8 cellular contexts compared by ENCODE assay signal in genomic region chr10:118721005-118721876, GRCh38. TPM values are rescaled to one million over a fixed set of nuclear protein-coding genes. Genes with fewer than 3 reads are reported as not detected.
DNase-seq lines count a peak whose midpoint lies in the region; ATAC-seq and TF ChIP-seq lines count a peak whose summit lies in the region.

No MANE protein-coding gene starts in this region.

- H3K4me3 Mint-ChIP-seq in activated naive CD4-positive, alpha-beta T cell treated with anti-CD3 and anti-CD28 coated beads, Interleukin-2, amount 10 ng/mL, durations not matched to agents 7 days and 5 days, result no peak overlapping the region

- H3K4me1 Mint-ChIP-seq in activated naive CD4-positive, alpha-beta T cell treated with anti-CD3 and anti-CD28 coated beads, Interleukin-2, amount 10 ng/mL, durations not matched to agents 7 days and 5 days, result peaks cover 19% of the 10 kb centered on the region

- H4K20me1 ChIP-seq in PC-9 (ENCODE audit: insufficient read depth), result peaks cover 21% of the 10 kb centered on the region; the same call in 1 of the 2 replicates

- H3K27me3 Mint-ChIP-seq in activated naive CD4-positive, alpha-beta T cell treated with anti-CD3 and anti-CD28 coated beads, Interleukin-2, amount 10 ng/mL, durations not matched to agents 7 days and 5 days, result no peaks in the 10 kb centered on the region

- peaks cover 23% of the 10 kb centered on the region; the same call in 1 of the 2 replicates for H3F3A ChIP-seq in PC-9 (ENCODE audit: insufficient read depth, low read depth)

- H3K36me3 Mint-ChIP-seq in activated naive CD4-positive, alpha-beta T cell treated with anti-CD3 and anti-CD28 coated beads, Interleukin-2, amount 10 ng/mL, durations not matched to agents 7 days and 5 days, result no peaks in the 10 kb centered on the region

- ATAC-seq in heart right ventricle (peak in 2 of 8 donors; percentile 52 to 71), HG02852 (IDR thresholded peaks at IDR 0.05; ENCODE audit: unreplicated experiment) (no peak), HG02588 (IDR thresholded peaks at IDR 0.05; ENCODE audit: unreplicated experiment) (no peak)

- H3K36me3 ChIP-seq in HEK293 (ENCODE audit: control insufficient read depth in 2 of 2, insufficient read depth in 1 of 2, low read length in 2 of 2) (no peaks in the 10 kb centered on the region; a peak in 1 of 3 replicates), PC-9 (ENCODE audit: low read depth) (no peaks in the 10 kb centered on the region), heart right ventricle (peaks cover 0 to 5% (median 0%) of the 10 kb centered on the region in 9 donors)

- intact Hi-C loops in PC-9 (cut with micrococcal nuclease; ENCODE audit: unreplicated experiment) (loop anchor here (2.0 kb wide), 1 partner anchor 152 kb away; no protein-coding TSS in a partner anchor), heart right ventricle (cut with DNase I) (loop anchor here in 9 of 10 donors (1.0 to 5.0 kb wide), 4 partner anchors 150 to 154 kb away; no protein-coding TSS in a partner anchor)

- H3K27ac Mint-ChIP-seq in activated naive CD4-positive, alpha-beta T cell treated with anti-CD3 and anti-CD28 coated beads, Interleukin-2, amount 10 ng/mL, durations not matched to agents 7 days and 5 days, result no peak overlapping the region

- TF ChIP-seq CTCF in HEK293 (tag by site-specific recombination; IDR thresholded peaks at IDR 0.05) (peak; percentile 47; the same call in 1 of the 2 replicates), PC-9 (conservative IDR thresholded peaks at IDR 0.05) (peak; percentile 81), heart right ventricle (IDR thresholded peaks at IDR 0.05) (peak; percentile 71 to 94 (median 89))

- WGBS in heart right ventricle, 2 donors, result 43 to 45% methylated on average over 5 of the region's 5 CpGs

- H3K79me2 ChIP-seq in PC-9 (ENCODE audit: low read depth), result peaks cover 53% of the 10 kb centered on the region

- no TSS peak for BruUV-seq in PC-9 (replicated peaks; lab: Mats Ljungman, UMichigan)

- CTCF ChIA-PET in HEK293 (lab: Yijun Ruan, JAX) (interaction anchor here (0.6 to 3.6 kb wide), 9 partner anchors 8 to 153 kb away, joined by 3 to 74 read pairs (median 3); no protein-coding TSS in a partner anchor), PC-9 (lab: Charles Lee) (interaction anchor here (0.5 to 0.8 kb wide), 2 partner anchors 13 to 127 kb away, joined by 3 read pairs; no protein-coding TSS in a partner anchor)
- CTCF ChIA-PET in activated naive CD4-positive, alpha-beta T cell treated with anti-CD3 and anti-CD28 coated beads, Interleukin-2, amount 10 ng/mL, durations not matched to agents 7 days and 5 days (lab: Charles Lee), result interaction anchor here (0.6 to 3.7 kb wide), 10 partner anchors 9 to 152 kb away, joined by 3 to 75 read pairs (median 4); no protein-coding TSS in a partner anchor

- H3K4me1 ChIP-seq in HEK293 (ENCODE audit: control insufficient read depth, insufficient read depth, low read length) (peaks cover 7% of the 10 kb centered on the region), PC-9 (replicated peaks; ENCODE audit: insufficient read depth) (no peaks in the 10 kb centered on the region), heart right ventricle (peaks cover 0 to 31% (median 9%) of the 10 kb centered on the region in 9 donors)

- peak; percentile 68 for DNase-seq in DMS53 (lab: John Stamatoyannopoulos, UW)
- DNase-seq in PC-9, result peak; percentile 26 to 46
- peak; percentile 73 for DNase-seq in activated naive CD4-positive, alpha-beta T cell treated with anti-CD3 and anti-CD28 coated beads, Interleukin-2, amount 10 ng/mL, durations not matched to agents 7 days and 5 days
- DNase-seq in heart right ventricle, result peak in 1 of 2 donors; percentile 57
- peak; percentile 51 for DNase-seq in stimulated activated CD4-positive, alpha-beta T cell treated with anti-CD3 and anti-CD28 coated beads, Interleukin-12 subunit alpha, Interleukin-12 subunit beta, amount 100 ng/mL, for 4 hours

- no peaks in the 10 kb centered on the region for H3K9me2 ChIP-seq in PC-9 (ENCODE audit: insufficient read depth)

- H3K27me3 ChIP-seq in PC-9 (ENCODE audit: insufficient read depth, low read depth) (no peaks in the 10 kb centered on the region), heart right ventricle (no peaks in the 10 kb centered on the region)

- H3K27ac ChIP-seq in HEK293 (ENCODE audit: extremely low read depth, low read depth, low read length) (no peak overlapping the region), PC-9 (no peak overlapping the region), heart right ventricle (no peak overlapping the region)

- H3K9me3 Mint-ChIP-seq in activated naive CD4-positive, alpha-beta T cell treated with anti-CD3 and anti-CD28 coated beads, Interleukin-2, amount 10 ng/mL, durations not matched to agents 7 days and 5 days, result no peaks in the 10 kb centered on the region

- no peak overlapping the region for H3K4me3 ChIP-seq in HEK293 (ENCODE audit: low read depth, low read length)
- no peak overlapping the region for H3K4me3 ChIP-seq in PC-9
- no peak overlapping the region for H3K4me3 ChIP-seq in heart right ventricle

- POLR2A ChIA-PET in HEK293 (lab: Yijun Ruan, JAX) (no interaction called here), PC-9 (lab: Charles Lee; ENCODE audit: unreplicated experiment) (interaction anchor here (0.5 kb wide), 1 partner anchor 1186 kb away, joined by 5 read pairs; no protein-coding TSS in a partner anchor)

- no peak overlapping the region for H3K4me2 ChIP-seq in PC-9

- no peak overlapping the region for H2AFZ ChIP-seq in PC-9

- H3K9me3 ChIP-seq in HEK293 (ENCODE audit: control insufficient read depth, insufficient read depth, low read depth, low read length) (no peaks in the 10 kb centered on the region), PC-9 (ENCODE audit: insufficient read depth, low read depth) (no peaks in the 10 kb centered on the region), heart right ventricle (no peaks in the 10 kb centered on the region)

TF ChIP-seq in HEK293, 187 proteins besides CTCF, POLR2A, EP300 and RAD21 (continues in another document):
- TF ChIP-seq ZNF280D (tag by site-specific recombination; IDR thresholded peaks at IDR 0.05) (no peak), ZNF837 (tag by site-specific recombination; IDR thresholded peaks at IDR 0.05) (no peak), PRDM6 (tag by site-specific recombination; IDR thresholded peaks at IDR 0.05) (0 out of 2 replicates have a peak, but pooled peaks have one; percentile 5), SP3 (tag by site-specific recombination; IDR thresholded peaks at IDR 0.05) (no peak), TCF7L2 (IDR thresholded peaks at IDR 0.05; ENCODE audit: borderline replicate concordance, low read depth, low read length) (no peak), ELK4 (IDR thresholded peaks at IDR 0.05; ENCODE audit: borderline replicate concordance, low read depth, low read length) (no peak), ZNF654 (tag by site-specific recombination; IDR thresholded peaks at IDR 0.05; ENCODE audit: low read depth) (peak; percentile 75)

RNA-seq across cellular contexts. Expression of gene CACUL1, which starts 33.5 kb away (rescaled TPM):
- total RNA-seq in PC-9 (2021) (49.4 and 62.5 TPM in 2 replicates), heart right ventricle (10 to 100 TPM; 19.5 to 32.6 (median 25.2) TPM)
- 1 to 10 TPM; 4.9 to 7.3 TPM for polyA plus RNA-seq in heart right ventricle
